ENCODE assay signal across 13 cellular contexts in genomic region chr1:4425892-4426291, GRCh38.
DNase-seq lines count a peak whose midpoint lies in the region; TF ChIP-seq lines count a peak whose summit lies in the region.
"Had no signal": no experiment of that assay in that cellular context is flagged by ENCODE, and none has a peak within 500 bp of the region (broad histone marks: within the 10 kb centered on the region; RNA-seq: fewer than 3 reads in every experiment).

No MANE protein-coding gene starts in this region.

- in situ Hi-C loops in GM23248 (cut with MboI) (no loop called here), SK-MEL-5 (cut with HindIII; ENCODE audit: low pct_unique_long_range_greater_than_20kb, low sequenced_read_pairs) (no loop called here)

- H3K4me3 Mint-ChIP-seq in activated CD4-positive, alpha-beta memory T cell treated with anti-CD3 and anti-CD28 coated beads for 36 hours = no peak overlapping the region
- no peak overlapping the region for H3K4me3 Mint-ChIP-seq in activated CD4-positive, alpha-beta memory T cell treated with anti-CD3 and anti-CD28 coated beads, Interleukin-2, amount 10 ng/mL, durations not matched to agents 7 days and 5 days
- no peak overlapping the region for H3K4me3 Mint-ChIP-seq in neural crest cell
- H3K4me3 Mint-ChIP-seq: activated CD4-positive, alpha-beta T cell treated with anti-CD3 and anti-CD28 coated beads, Interleukin-2, amount 10 ng/mL, durations not matched to agents 7 days and 5 days; GM23338 had no signal

- peak; percentile 17 for DNase-seq in activated CD4-positive, alpha-beta memory T cell treated with anti-CD3 and anti-CD28 coated beads for 36 hours
- DNase-seq in activated CD4-positive, alpha-beta memory T cell treated with anti-CD3 and anti-CD28 coated beads, Interleukin-2, amount 10 ng/mL, durations not matched to agents 7 days and 5 days = no peak
- DNase-seq in GM23248 (peak; percentile 1), SK-MEL-5 (ENCODE audit: low read depth, low spot score) (peak; percentile 37), neural crest cell (ENCODE audit: low read depth, low spot score) (peak; percentile 14), GM19240 (ENCODE audit: insufficient read length, low spot score) (no peak), LoVo (ENCODE audit: low spot score) (no peak), NCI-H1092 treated with DMSO at 0.1 percent for 48 hours (lab: John Stamatoyannopoulos, UW) (no peak)
- DNase-seq: activated CD4-positive, alpha-beta T cell treated with anti-CD3 and anti-CD28 coated beads, Interleukin-2, amount 10 ng/mL, durations not matched to agents 7 days and 5 days; left ventricle myocardium inferior; T-helper 9 cell had no signal

- peaks cover 11% of the 10 kb centered on the region for H3K27me3 Mint-ChIP-seq in activated CD4-positive, alpha-beta memory T cell treated with anti-CD3 and anti-CD28 coated beads for 36 hours
- H3K27me3 Mint-ChIP-seq in activated CD4-positive, alpha-beta memory T cell treated with anti-CD3 and anti-CD28 coated beads, Interleukin-2, amount 10 ng/mL, durations not matched to agents 7 days and 5 days = no peaks in the 10 kb centered on the region
- H3K27me3 Mint-ChIP-seq in neural crest cell (ENCODE audit: low read depth) = no peaks in the 10 kb centered on the region
- H3K27me3 Mint-ChIP-seq: activated CD4-positive, alpha-beta T cell treated with anti-CD3 and anti-CD28 coated beads, Interleukin-2, amount 10 ng/mL, durations not matched to agents 7 days and 5 days had no signal

- no peaks in the 10 kb centered on the region for H3K9me3 Mint-ChIP-seq in activated CD4-positive, alpha-beta memory T cell treated with anti-CD3 and anti-CD28 coated beads for 36 hours
- peaks cover 10% of the 10 kb centered on the region for H3K9me3 Mint-ChIP-seq in activated CD4-positive, alpha-beta memory T cell treated with anti-CD3 and anti-CD28 coated beads, Interleukin-2, amount 10 ng/mL, durations not matched to agents 7 days and 5 days
- no peaks in the 10 kb centered on the region for H3K9me3 Mint-ChIP-seq in neural crest cell

- no peaks in the 10 kb centered on the region for H3K9me3 ChIP-seq in GM23248 (ENCODE audit: low read depth)
- H3K9me3 ChIP-seq: left ventricle myocardium inferior had no signal

- CTCF ChIA-PET in activated CD4-positive, alpha-beta memory T cell treated with anti-CD3 and anti-CD28 coated beads for 36 hours (lab: Charles Lee) = no interaction called here
- CTCF ChIA-PET in activated CD4-positive, alpha-beta memory T cell treated with anti-CD3 and anti-CD28 coated beads, Interleukin-2, amount 10 ng/mL, durations not matched to agents 7 days and 5 days (lab: Charles Lee) = no interaction called here

- no peak overlapping the region for H3K9ac ChIP-seq in GM23248

- no peaks in the 10 kb centered on the region for H3K27me3 ChIP-seq in GM23248 (replicated peaks; ENCODE audit: insufficient read depth)

- no peaks in the 10 kb centered on the region for H3K4me1 ChIP-seq in GM23248 (ENCODE audit: insufficient read depth)
- H3K4me1 ChIP-seq: left ventricle myocardium inferior had no signal

- no peak overlapping the region for H3K4me2 ChIP-seq in GM23248 (ENCODE audit: unreplicated experiment)
- H3K4me2 ChIP-seq: GM23338 had no signal

- H3K9me2 ChIP-seq in GM23248 (ENCODE audit: insufficient read depth) = no peaks in the 10 kb centered on the region

- no peaks in the 10 kb centered on the region for H3K36me3 ChIP-seq in GM23248 (ENCODE audit: low read depth)
- H3K36me3 ChIP-seq: left ventricle myocardium inferior had no signal

- intact Hi-C loops in activated CD4-positive, alpha-beta memory T cell treated with anti-CD3 and anti-CD28 coated beads for 36 hours (cut with micrococcal nuclease) = no loop called here

- H3K27ac Mint-ChIP-seq in activated CD4-positive, alpha-beta memory T cell treated with anti-CD3 and anti-CD28 coated beads for 36 hours = no peak overlapping the region
- no peak overlapping the region for H3K27ac Mint-ChIP-seq in activated CD4-positive, alpha-beta memory T cell treated with anti-CD3 and anti-CD28 coated beads, Interleukin-2, amount 10 ng/mL, durations not matched to agents 7 days and 5 days
- H3K27ac Mint-ChIP-seq in neural crest cell (ENCODE audit: unreplicated experiment) = no peak overlapping the region
- H3K27ac Mint-ChIP-seq: activated CD4-positive, alpha-beta T cell treated with anti-CD3 and anti-CD28 coated beads, Interleukin-2, amount 10 ng/mL, durations not matched to agents 7 days and 5 days; activated T-helper 2 cell treated with anti-CD3 and anti-CD28 coated beads, Interferon-gamma antibody, Interleukin-2, Interleukin-4, amounts not matched to agents 10 μg/mL and 5 μg/mL and 100 μg/mL, durations not matched to agents 14 hours and 24 hours and 36 hours; GM23338 had no signal

- no peak overlapping the region for H2AFZ ChIP-seq in GM23248
- H2AFZ ChIP-seq: GM23338 had no signal

- no peak overlapping the region for H3K4me3 ChIP-seq in GM23248
- H3K4me3 ChIP-seq: GM23338, left ventricle myocardium inferior had no signal

- TF ChIP-seq CTCF in neural crest cell (conservative IDR thresholded peaks at IDR 0.05) = no peak

- no peaks in the 10 kb centered on the region for H3K36me3 Mint-ChIP-seq in activated CD4-positive, alpha-beta memory T cell treated with anti-CD3 and anti-CD28 coated beads for 36 hours
- H3K36me3 Mint-ChIP-seq in activated CD4-positive, alpha-beta memory T cell treated with anti-CD3 and anti-CD28 coated beads, Interleukin-2, amount 10 ng/mL, durations not matched to agents 7 days and 5 days (ENCODE audit: low read depth) = no peaks in the 10 kb centered on the region
- no peaks in the 10 kb centered on the region for H3K36me3 Mint-ChIP-seq in neural crest cell (ENCODE audit: low read depth)

- no peaks in the 10 kb centered on the region for H3K79me2 ChIP-seq in GM23248 (ENCODE audit: insufficient read depth)

- WGBS in GM23248 (ENCODE audit: low coverage in 1 of 2, low lambda C conversion rate in 2 of 2, missing lambda C conversion rate in 2 of 2), 2 experiments = 45 to 84% methylated on average over 3 to 11 of the region's 11 CpGs

- H3F3A ChIP-seq in GM23248 (ENCODE audit: insufficient read depth) = no peaks in the 10 kb centered on the region

- no peaks in the 10 kb centered on the region for H4K20me1 ChIP-seq in GM23248 (ENCODE audit: insufficient read depth)

- H3K27ac ChIP-seq in GM23248 = no peak overlapping the region
- H3K27ac ChIP-seq: left ventricle myocardium inferior had no signal

- POLR2A ChIA-PET in activated CD4-positive, alpha-beta memory T cell treated with anti-CD3 and anti-CD28 coated beads for 36 hours (lab: Charles Lee) = no interaction called here
- POLR2A ChIA-PET in activated CD4-positive, alpha-beta memory T cell treated with anti-CD3 and anti-CD28 coated beads, Interleukin-2, amount 10 ng/mL, durations not matched to agents 7 days and 5 days (lab: Charles Lee) = no interaction called here

- no peaks in the 10 kb centered on the region for H3K4me1 Mint-ChIP-seq in activated CD4-positive, alpha-beta memory T cell treated with anti-CD3 and anti-CD28 coated beads for 36 hours (ENCODE audit: low read depth)
- no peaks in the 10 kb centered on the region for H3K4me1 Mint-ChIP-seq in activated CD4-positive, alpha-beta memory T cell treated with anti-CD3 and anti-CD28 coated beads, Interleukin-2, amount 10 ng/mL, durations not matched to agents 7 days and 5 days
- H3K4me1 Mint-ChIP-seq in neural crest cell = peaks cover 25% of the 10 kb centered on the region
- H3K4me1 Mint-ChIP-seq: activated CD4-positive, alpha-beta T cell treated with anti-CD3 and anti-CD28 coated beads, Interleukin-2, amount 10 ng/mL, durations not matched to agents 7 days and 5 days; GM23338 had no signal

Comparison
In these comparisons a context has a peak if more than half of its experiments do, and no peak if none do; other contexts are left out.
1. DNase-seq: peak in activated CD4-positive, alpha-beta memory T cell treated with anti-CD3 and anti-CD28 coated beads for 36 hours (single experiment), GM23248 (single experiment), SK-MEL-5 (single experiment) and neural crest cell (single experiment); none in activated CD4-positive, alpha-beta memory T cell treated with anti-CD3 and anti-CD28 coated beads, Interleukin-2, amount 10 ng/mL, durations not matched to agents 7 days and 5 days (single experiment), GM19240 (single experiment), LoVo (single experiment) and NCI-H1092 treated with DMSO at 0.1 percent for 48 hours (single experiment).